ENCODE assay signal across 20 cellular contexts in genomic region chr10:114501650-114502049, GRCh38.
A peak's percentile ranks its signal among the peaks of the same experiment; 100 is the strongest.
DNase-seq lines count a peak whose midpoint lies in the region; ATAC-seq, FAIRE-seq and TF ChIP-seq lines count a peak whose summit lies in the region.
"Had no signal": no experiment of that assay in that cellular context is flagged by ENCODE, and none has a peak within 500 bp of the region (broad histone marks: within the 10 kb centered on the region; RNA-seq: fewer than 3 reads in every experiment).

No MANE protein-coding gene starts in this region.

- dilution Hi-C loops in endothelial cell of umbilical vein (cut with MboI; ENCODE audit: extremely low pct_ligation_motif_present, low sequenced_read_pairs), result no loop called here

- peak overlapping the region; percentile 31 for H3K27ac ChIP-seq in endothelial cell of umbilical vein (ENCODE audit: insufficient read depth, low read depth, low read length)
- H3K27ac ChIP-seq: upper lobe of right lung had no signal

- peaks cover 4% of the 10 kb centered on the region for H3K36me3 Mint-ChIP-seq in stimulated activated naive CD8-positive, alpha-beta T cell treated with anti-CD3 and anti-CD28 coated beads, Interleukin-15, Interleukin-2, amounts not matched to agents 100 ng/mL and 50 ng/mL, for 24 hours (ENCODE audit: low read depth)
- no peaks in the 10 kb centered on the region for H3K36me3 Mint-ChIP-seq in T-helper 17 cell (ENCODE audit: low read depth)

- no peak for ATAC-seq in stimulated activated naive CD8-positive, alpha-beta T cell treated with anti-CD3 and anti-CD28 coated beads, Interleukin-15, Interleukin-2, amounts not matched to agents 100 U/mL and 50 U/mL, for 24 hours
- no peak for ATAC-seq in T-helper 17 cell
- ATAC-seq in GM19452 (IDR thresholded peaks at IDR 0.05; ENCODE audit: unreplicated experiment), result no peak
- ATAC-seq: GM23338; Panc1; stimulated activated naive CD8-positive, alpha-beta T cell treated with anti-CD3 and anti-CD28 coated beads, Interleukin-15, amount 100 ng/mL, for 72 hours; upper lobe of right lung had no signal

- no peaks in the 10 kb centered on the region for H3K27me3 ChIP-seq in endothelial cell of umbilical vein (ENCODE audit: control insufficient read depth in 2 of 2, insufficient read depth in 2 of 2, low read length in 2 of 2)
- H3K27me3 ChIP-seq: sigmoid colon, upper lobe of right lung had no signal

- no peak for TF ChIP-seq POLR2A in endothelial cell of umbilical vein (IDR thresholded peaks at IDR 0.05; ENCODE audit: low read depth, low read length)

- H3K4me1 Mint-ChIP-seq in stimulated activated naive CD8-positive, alpha-beta T cell treated with anti-CD3 and anti-CD28 coated beads, Interleukin-15, Interleukin-2, amounts not matched to agents 100 ng/mL and 50 ng/mL, for 24 hours (ENCODE audit: low read depth), result peaks cover 97% of the 10 kb centered on the region
- peaks cover 56% of the 10 kb centered on the region for H3K4me1 Mint-ChIP-seq in T-helper 17 cell

- peaks cover 0 to 2% of the 10 kb centered on the region in 2 experiments for H3K36me3 ChIP-seq in endothelial cell of umbilical vein (ENCODE audit: control insufficient read depth in 2 of 2, extremely low read depth in 1 of 2, insufficient read depth in 2 of 2, low read length in 2 of 2)
- H3K36me3 ChIP-seq: sigmoid colon, upper lobe of right lung had no signal

- H2AFZ ChIP-seq in endothelial cell of umbilical vein (ENCODE audit: low read depth, low read length), result no peak overlapping the region
- H2AFZ ChIP-seq: GM23338 had no signal

- no peak overlapping the region for H3K4me3 Mint-ChIP-seq in stimulated activated naive CD8-positive, alpha-beta T cell treated with anti-CD3 and anti-CD28 coated beads, Interleukin-15, Interleukin-2, amounts not matched to agents 100 ng/mL and 50 ng/mL, for 24 hours
- no peak overlapping the region for H3K4me3 Mint-ChIP-seq in T-helper 17 cell
- H3K4me3 Mint-ChIP-seq: GM23338 had no signal

- CTCF ChIA-PET in endothelial cell of umbilical vein (lab: Charles Lee), result interaction anchor here (0.8 to 1.3 kb wide), 3 partner anchors 9 to 43 kb away, joined by 3 read pairs; no protein-coding TSS in a partner anchor

- H3K27ac Mint-ChIP-seq in stimulated activated naive CD8-positive, alpha-beta T cell treated with anti-CD3 and anti-CD28 coated beads, Interleukin-15, Interleukin-2, amounts not matched to agents 100 ng/mL and 50 ng/mL, for 24 hours, result peak overlapping the region; percentile 24
- H3K27ac Mint-ChIP-seq in T-helper 17 cell, result peak overlapping the region; percentile 90
- H3K27ac Mint-ChIP-seq: GM23338; stimulated activated naive CD8-positive, alpha-beta T cell treated with anti-CD3 and anti-CD28 coated beads, Interleukin-15, amount 100 ng/mL, for 72 hours had no signal

- no peaks in the 10 kb centered on the region for H3K27me3 Mint-ChIP-seq in stimulated activated naive CD8-positive, alpha-beta T cell treated with anti-CD3 and anti-CD28 coated beads, Interleukin-15, Interleukin-2, amounts not matched to agents 100 ng/mL and 50 ng/mL, for 24 hours
- no peaks in the 10 kb centered on the region for H3K27me3 Mint-ChIP-seq in T-helper 17 cell
- H3K27me3 Mint-ChIP-seq: stimulated activated naive CD8-positive, alpha-beta T cell treated with anti-CD3 and anti-CD28 coated beads, Interleukin-15, amount 100 ng/mL, for 72 hours had no signal

- no TSS peak for BruUV-seq in endothelial cell of umbilical vein (replicated peaks; lab: Mats Ljungman, UMichigan)

- FAIRE-seq in endothelial cell of umbilical vein (lab: Jason Lieb, UNC), result no peak

- H3K9me3 ChIP-seq in T-helper 17 cell (ENCODE audit: control insufficient read depth, low read length, poor library complexity, severe bottlenecking), result no peaks in the 10 kb centered on the region
- no peaks in the 10 kb centered on the region for H3K9me3 ChIP-seq in endothelial cell of umbilical vein (replicated peaks; ENCODE audit: control insufficient read depth, insufficient read depth, low read length)
- H3K9me3 ChIP-seq: Caco-2, sigmoid colon, upper lobe of right lung had no signal

- H3K9me1 ChIP-seq in endothelial cell of umbilical vein (replicated peaks; ENCODE audit: control insufficient read depth, extremely low read depth, insufficient read depth, low read length), result no peaks in the 10 kb centered on the region

- H3K4me3 ChIP-seq in endothelial cell of umbilical vein (replicated peaks in 1 of 3; ENCODE audit: insufficient read depth in 1 of 3, low read depth in 1 of 3, low read length in 3 of 3), result no peak overlapping the region
- H3K4me3 ChIP-seq: GM23338, sigmoid colon, upper lobe of right lung had no signal

- no peak for DNase-seq in stimulated activated naive CD8-positive, alpha-beta T cell treated with anti-CD3 and anti-CD28 coated beads, Interleukin-15, Interleukin-2, amounts not matched to agents 100 U/mL and 50 U/mL, for 24 hours
- DNase-seq in T-helper 17 cell (no peak), endothelial cell of umbilical vein (ENCODE audit: low read depth, low spot score) (no peak), occipital lobe (lab: John Stamatoyannopoulos, UW) (no peak), glomerular visceral epithelial cell (ENCODE audit: extremely low spot score) (no peak)
- DNase-seq: activated CD4-positive, CD25-positive, alpha-beta regulatory T cell treated with anti-CD3 and anti-CD28 coated beads, Interleukin-2, amount 50 U/mL, for 72 hours; amniotic stem cell; Caco-2; caudate nucleus; GDM1; head of caudate nucleus; NCI-H774; sigmoid colon; stimulated activated naive CD8-positive, alpha-beta T cell treated with anti-CD3 and anti-CD28 coated beads, Interleukin-15, amount 100 ng/mL, for 72 hours; T-helper 9 cell; upper lobe of right lung had no signal

- H3K9me3 Mint-ChIP-seq in stimulated activated naive CD8-positive, alpha-beta T cell treated with anti-CD3 and anti-CD28 coated beads, Interleukin-15, Interleukin-2, amounts not matched to agents 100 ng/mL and 50 ng/mL, for 24 hours, result no peaks in the 10 kb centered on the region
- H3K9me3 Mint-ChIP-seq: GM23338; stimulated activated naive CD8-positive, alpha-beta T cell treated with anti-CD3 and anti-CD28 coated beads, Interleukin-15, amount 100 ng/mL, for 72 hours had no signal

- POLR2A ChIA-PET in endothelial cell of umbilical vein (lab: Charles Lee), result no interaction called here

- no peak overlapping the region for H3K9ac ChIP-seq in endothelial cell of umbilical vein (replicated peaks; ENCODE audit: extremely low read depth, insufficient read depth, low read length)

- TF ChIP-seq CTCF in endothelial cell of umbilical vein (IDR thresholded peaks at IDR 0.05; ENCODE audit: extremely low read depth in 1 of 2, insufficient read depth in 1 of 2, low read depth in 1 of 2, low read length in 2 of 2), result no peak

- H4K20me1 ChIP-seq in endothelial cell of umbilical vein (replicated peaks; ENCODE audit: control insufficient read depth, extremely low read depth, insufficient read depth, low read length), result no peaks in the 10 kb centered on the region

- peaks cover 40% of the 10 kb centered on the region for H3K4me1 ChIP-seq in endothelial cell of umbilical vein (ENCODE audit: control insufficient read depth, extremely low read depth, insufficient read depth, low read length)

- H3K79me2 ChIP-seq in endothelial cell of umbilical vein (ENCODE audit: control insufficient read depth, insufficient read depth, low read length), result no peaks in the 10 kb centered on the region

- intact Hi-C loops in endothelial cell of umbilical vein (cut with micrococcal nuclease), result no loop called here

- H3K4me2 ChIP-seq in endothelial cell of umbilical vein (ENCODE audit: insufficient read depth, low read length), result no peak overlapping the region
- H3K4me2 ChIP-seq: GM23338 had no signal

TF ChIP-seq in endothelial cell of umbilical vein, 7 proteins besides CTCF, POLR2A, EP300 and RAD21:
- TF ChIP-seq, protein P1, sequence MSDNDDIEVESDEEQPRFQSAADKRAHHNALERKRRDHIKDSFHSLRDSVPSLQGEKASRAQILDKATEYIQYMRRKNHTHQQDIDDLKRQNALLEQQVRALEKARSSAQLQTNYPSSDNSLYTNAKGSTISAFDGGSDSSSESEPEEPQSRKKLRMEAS (IDR thresholded peaks at IDR 0.05; ENCODE audit: insufficient read depth, insufficient read length), result no peak
- TF ChIP-seq MYC (IDR thresholded peaks at IDR 0.05; ENCODE audit: low read depth, low read length), result no peak
- no peak for TF ChIP-seq JUN (IDR thresholded peaks at IDR 0.05; ENCODE audit: borderline replicate concordance, insufficient read depth, insufficient read length, low read depth)
- no peak for TF ChIP-seq FOS (IDR thresholded peaks at IDR 0.05; ENCODE audit: borderline replicate concordance, insufficient read depth, low read length)
- TF ChIP-seq POLR2AphosphoS5 (IDR thresholded peaks at IDR 0.05; ENCODE audit: insufficient read depth, low read depth, low read length), result no peak
- TF ChIP-seq EZH2 (IDR thresholded peaks at IDR 0.05; ENCODE audit: borderline replicate concordance, low read depth, low read length, severe bottlenecking), result no peak
- TF ChIP-seq GATA2 (IDR thresholded peaks at IDR 0.05; ENCODE audit: insufficient read depth, insufficient read length, low read depth, low read length), result no peak
